Comparison of ENCODE assay signal across 11 cellular contexts in the genomic region with DNA sequence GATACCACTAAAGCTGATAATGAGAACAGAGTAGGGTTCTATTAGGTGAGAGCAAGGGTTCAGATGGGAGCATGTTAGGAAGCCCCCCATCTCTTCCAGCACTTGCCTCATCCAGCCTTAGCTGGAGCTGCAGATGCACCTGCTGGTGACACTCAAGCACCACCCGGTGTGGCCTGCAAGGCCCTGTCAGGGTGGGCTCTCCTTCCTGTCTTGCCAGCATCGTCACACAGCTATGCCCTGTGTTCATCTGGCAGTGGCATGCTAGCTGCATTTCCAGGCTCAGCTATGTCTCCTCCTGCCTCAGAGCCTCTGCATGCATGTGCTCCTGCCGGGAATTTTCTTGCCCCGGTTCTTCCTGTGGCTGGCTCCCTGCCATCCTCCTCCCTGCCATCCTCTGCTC.
DNase-seq lines count a peak whose midpoint lies in the region; ATAC-seq and TF ChIP-seq lines count a peak whose summit lies in the region.
"Had no signal": no experiment of that assay in that cellular context is flagged by ENCODE, and none has a peak within 500 bp of the region (broad histone marks: within the 10 kb centered on the region; RNA-seq: fewer than 3 reads in every experiment).

No MANE protein-coding gene starts in this region.

- no peak overlapping the region for H4K8ac ChIP-seq in IMR-90 (ENCODE audit: low read depth in 2 of 2, low read length in 2 of 2)

- dilution Hi-C loops in IMR-90 (cut with HindIII; ENCODE audit: low sequenced_read_pairs, unreplicated experiment), result no loop called here

- no peak overlapping the region for H3K56ac ChIP-seq in IMR-90 (ENCODE audit: extremely low read depth, insufficient read depth, low read length)

- no peak overlapping the region for H2AK9ac ChIP-seq in IMR-90 (replicated peaks; ENCODE audit: low read depth, low read length, poor library complexity)

- H2BK5ac ChIP-seq in IMR-90 (ENCODE audit: low read depth, low read length, poor library complexity, severe bottlenecking), result no peak overlapping the region

- H2BK20ac ChIP-seq in IMR-90 (ENCODE audit: low read depth, low read length), result no peak overlapping the region

- CTCF ChIA-PET in IMR-90 (lab: Yijun Ruan, JAX), result no interaction called here

- no peaks in the 10 kb centered on the region for H3K79me2 ChIP-seq in DND-41 (ENCODE audit: insufficient read depth, low read length)

- H2AFZ ChIP-seq in DND-41 (ENCODE audit: low read depth, low read length) (no peak overlapping the region), IMR-90 (replicated peaks; ENCODE audit: low read length, poor library complexity) (no peak overlapping the region)
- H2AFZ ChIP-seq: GM23248 had no signal

- H3K36me3 ChIP-seq in DND-41 (ENCODE audit: insufficient read depth, low read length) (no peaks in the 10 kb centered on the region), IMR-90 (ENCODE audit: control insufficient read depth, insufficient read depth, low read length) (no peaks in the 10 kb centered on the region), rectal smooth muscle tissue (ENCODE audit: control insufficient read depth, insufficient read depth, low read length) (no peaks in the 10 kb centered on the region)

- H3K18ac ChIP-seq in IMR-90 (ENCODE audit: low read depth, low read length), result no peak overlapping the region

- H3K4me2 ChIP-seq in DND-41 (ENCODE audit: insufficient read depth, low read length), result no peak overlapping the region
- H3K4me2 ChIP-seq in IMR-90 (ENCODE audit: low read depth, low read length), result no peak overlapping the region

- DNase-seq in DND-41, result peak; percentile 43
- DNase-seq in IMR-90, result no peak
- peak; percentile 16 for DNase-seq in kidney tubule cell (ENCODE audit: low spot score)
- no peak for DNase-seq in NCI-H1105 (lab: John Stamatoyannopoulos, UW)
- DNase-seq: Caco-2; CD8-positive, alpha-beta memory T cell; GF-D8; GM23248; H9 had no signal

- H3K27me3 ChIP-seq in DND-41 (ENCODE audit: insufficient read depth, low read length, poor library complexity), result no peaks in the 10 kb centered on the region
- H3K27me3 ChIP-seq in IMR-90 (ENCODE audit: control insufficient read depth, insufficient read depth, low read length), result no peaks in the 10 kb centered on the region
- no peaks in the 10 kb centered on the region for H3K27me3 ChIP-seq in rectal smooth muscle tissue (ENCODE audit: control insufficient read depth, insufficient read depth, low read length)

- TF ChIP-seq CTCF in DND-41 (IDR thresholded peaks at IDR 0.05; ENCODE audit: borderline replicate concordance, extremely low read depth, low read length, poor library complexity, severe bottlenecking), result peak; percentile 44
- no peak for TF ChIP-seq CTCF in IMR-90 (conservative IDR thresholded peaks at IDR 0.05; ENCODE audit: low read depth, low read length)

- TF ChIP-seq POLR2A in IMR-90 (IDR thresholded peaks at IDR 0.05; ENCODE audit: low read depth, low read length), result no peak

- no peak overlapping the region for H2BK120ac ChIP-seq in IMR-90 (ENCODE audit: low read depth, low read length)

- no peaks in the 10 kb centered on the region for H3K9me1 ChIP-seq in IMR-90 (ENCODE audit: insufficient read depth, low read length)

- TF ChIP-seq RAD21 in IMR-90 (IDR thresholded peaks at IDR 0.05; ENCODE audit: low read length), result no peak

- H3K14ac ChIP-seq in IMR-90 (replicated peaks; ENCODE audit: low read depth, low read length), result no peak overlapping the region

- BruUV-seq in IMR-90 (replicated peaks; lab: Mats Ljungman, UMichigan), result no TSS peak

- H3K9ac ChIP-seq in DND-41 (ENCODE audit: low read depth, low read length) (no peak overlapping the region), IMR-90 (ENCODE audit: low read depth, low read length) (no peak overlapping the region), rectal smooth muscle tissue (ENCODE audit: low read length) (no peak overlapping the region)
- H3K9ac ChIP-seq: GM23248 had no signal

- no peaks in the 10 kb centered on the region for H3K79me1 ChIP-seq in IMR-90 (ENCODE audit: low read depth in 1 of 2, low read length in 2 of 2)

- in situ Hi-C loops in IMR-90 (cut with MboI; ENCODE audit: low sequenced_read_pairs), result loop anchor here (25.0 kb wide), 1 partner anchor 848 kb away; no protein-coding TSS in a partner anchor

- no peak overlapping the region for H4K91ac ChIP-seq in IMR-90 (ENCODE audit: insufficient read depth, low read depth, low read length)

- H3K27ac ChIP-seq in DND-41 (ENCODE audit: low read length) (no peak overlapping the region), IMR-90 (ENCODE audit: insufficient read depth, low read length) (no peak overlapping the region), rectal smooth muscle tissue (ENCODE audit: low read depth, low read length) (peak overlapping the region; percentile 49)
- H3K27ac ChIP-seq: GM23248 had no signal

- peak overlapping the region; percentile 44; the same call in 1 of the 2 replicates for H2AK5ac ChIP-seq in IMR-90 (ENCODE audit: low read depth, low read length)

- H2BK15ac ChIP-seq in IMR-90 (ENCODE audit: low read depth, low read length), result no peak overlapping the region

- intact Hi-C loops in IMR-90 (cut with micrococcal nuclease), result no loop called here

- no peak overlapping the region for H3K23ac ChIP-seq in IMR-90 (ENCODE audit: low read depth, low read length)

- H4K20me1 ChIP-seq in DND-41 (ENCODE audit: insufficient read depth, low read length), result no peaks in the 10 kb centered on the region
- H4K20me1 ChIP-seq in IMR-90 (ENCODE audit: insufficient read depth, low read length), result no peaks in the 10 kb centered on the region

- H3K4me1 ChIP-seq in DND-41 (ENCODE audit: insufficient read depth, low read length), result no peaks in the 10 kb centered on the region
- H3K4me1 ChIP-seq in IMR-90 (ENCODE audit: control insufficient read depth, insufficient read depth, low read length), result peaks cover 5% of the 10 kb centered on the region
- peaks cover 11% of the 10 kb centered on the region for H3K4me1 ChIP-seq in rectal smooth muscle tissue (ENCODE audit: control insufficient read depth, insufficient read depth, low read length)

- H3K4me3 ChIP-seq in DND-41 (ENCODE audit: low read depth in 1 of 2, low read length in 2 of 2) (no peak overlapping the region), IMR-90 (ENCODE audit: insufficient read depth, low read depth, low read length) (no peak overlapping the region), rectal smooth muscle tissue (ENCODE audit: low read length) (no peak overlapping the region)
- H3K4me3 ChIP-seq: GM23248 had no signal

- POLR2A ChIA-PET in IMR-90 (lab: Charles Lee; ENCODE audit: unreplicated experiment), result no interaction called here

- no peak overlapping the region for H4K5ac ChIP-seq in IMR-90 (ENCODE audit: low read depth, low read length)

- H3K4ac ChIP-seq in IMR-90 (ENCODE audit: low read depth, low read length), result no peak overlapping the region

- peak; percentile 89 for ATAC-seq in DND-41 (ENCODE audit: insufficient read depth, low read depth)
- ATAC-seq in IMR-90 (ENCODE audit: low read depth), result no peak
- no peak for ATAC-seq in GM18870 (IDR thresholded peaks at IDR 0.05; ENCODE audit: unreplicated experiment)

- 69% methylated on average over 4 of the region's 4 CpGs; no CpG with 5 or more reads in 1 of the 2 experiments for WGBS in IMR-90 (ENCODE audit: extremely low coverage in 2 of 2, insufficient read length in 1 of 2), 2 experiments

- peaks cover 8% of the 10 kb centered on the region for H3K9me3 ChIP-seq in DND-41 (ENCODE audit: insufficient read depth, low read length, severe bottlenecking)
- peaks cover 2% of the 10 kb centered on the region; the same call in 1 of the 2 replicates for H3K9me3 ChIP-seq in IMR-90 (ENCODE audit: control insufficient read depth, insufficient read depth, low read length)

TF ChIP-seq in IMR-90, 13 proteins besides CTCF, POLR2A, EP300 and RAD21:
- TF ChIP-seq FOS (IDR thresholded peaks at IDR 0.05; ENCODE audit: low read depth, low read length) (no peak), MAFK (IDR thresholded peaks at IDR 0.05; ENCODE audit: low read depth, low read length) (no peak), SMC3 (IDR thresholded peaks at IDR 0.05; ENCODE audit: low read depth, low read length) (no peak), CEBPB (IDR thresholded peaks at IDR 0.05; ENCODE audit: low read depth, low read length) (no peak), MAZ (IDR thresholded peaks at IDR 0.05; ENCODE audit: borderline replicate concordance, low read depth, low read length) (no peak), NFE2L2 (IDR thresholded peaks at IDR 0.05; ENCODE audit: low read depth, low read length) (no peak), MXI1 (IDR thresholded peaks at IDR 0.05; ENCODE audit: borderline replicate concordance, low read depth, low read length) (no peak), CHD1 (IDR thresholded peaks at IDR 0.05; ENCODE audit: low read depth, low read length) (no peak), RCOR1 (IDR thresholded peaks at IDR 0.05; ENCODE audit: insufficient replicate concordance, low read length) (no peak), RFX5 (IDR thresholded peaks at IDR 0.05; ENCODE audit: low read depth, low read length) (no peak)
- TF ChIP-seq, protein P1, sequence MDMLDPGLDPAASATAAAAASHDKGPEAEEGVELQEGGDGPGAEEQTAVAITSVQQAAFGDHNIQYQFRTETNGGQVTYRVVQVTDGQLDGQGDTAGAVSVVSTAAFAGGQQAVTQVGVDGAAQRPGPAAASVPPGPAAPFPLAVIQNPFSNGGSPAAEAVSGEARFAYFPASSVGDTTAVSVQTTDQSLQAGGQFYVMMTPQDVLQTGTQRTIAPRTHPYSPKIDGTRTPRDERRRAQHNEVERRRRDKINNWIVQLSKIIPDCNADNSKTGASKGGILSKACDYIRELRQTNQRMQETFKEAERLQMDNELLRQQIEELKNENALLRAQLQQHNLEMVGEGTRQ (IDR thresholded peaks at IDR 0.05; ENCODE audit: low read depth, low read length), result no peak

Comparison
In these comparisons a context has a peak if more than half of its experiments do, and no peak if none do; other contexts are left out.
1. DNase-seq: peak in DND-41 (single experiment) and kidney tubule cell (single experiment); none in IMR-90 (single experiment) and NCI-H1105 (single experiment).